In the genomic region with DNA sequence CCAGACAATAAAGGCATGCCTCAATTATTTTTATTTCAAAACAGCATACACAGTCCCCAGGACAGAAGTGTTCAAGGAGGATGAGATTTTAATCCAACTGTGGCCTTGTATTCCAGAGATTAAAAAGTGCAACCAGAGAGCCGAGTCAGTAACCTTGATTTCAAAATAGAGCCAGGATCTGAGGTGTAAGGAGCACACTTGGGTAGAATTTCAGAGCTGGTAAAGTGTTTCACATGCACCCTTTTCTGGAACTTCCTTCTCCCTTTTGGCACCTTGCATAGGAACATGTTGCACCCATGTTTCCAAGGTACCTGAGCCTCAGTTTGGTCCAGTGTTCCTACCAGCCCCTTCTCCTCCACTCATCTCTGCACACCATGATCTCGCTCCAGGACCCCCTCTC, we compare ENCODE assay signal across 18 cellular contexts.
DNase-seq lines count a peak whose midpoint lies in the region; ATAC-seq and TF ChIP-seq lines count a peak whose summit lies in the region.
"Had no signal": no experiment of that assay in that cellular context is flagged by ENCODE, and none has a peak within 500 bp of the region (broad histone marks: within the 10 kb centered on the region; RNA-seq: fewer than 3 reads in every experiment).

No MANE protein-coding gene starts in this region.

- no peak overlapping the region for H3K27ac Mint-ChIP-seq in activated T-cell treated with anti-CD3 and anti-CD28 coated beads, Interleukin-2, amount 50 U/mL, for 24 hours
- H3K27ac Mint-ChIP-seq: B cell; CD4-positive, CD25-positive, alpha-beta regulatory T cell had no signal

- no peak for ATAC-seq in Right ventricle myocardium inferior
- no peak for ATAC-seq in aorta (ENCODE audit: low FRiP score)
- no peak for ATAC-seq in HG02885 (IDR thresholded peaks at IDR 0.05; ENCODE audit: poor library complexity, unreplicated experiment)

- H3K27me3 ChIP-seq in left ventricle myocardium inferior (ENCODE audit: low read depth) (no peaks in the 10 kb centered on the region), esophagus muscularis mucosa (no peaks in the 10 kb centered on the region), neuronal stem cell (ENCODE audit: control insufficient read depth in 3 of 3, insufficient read depth in 3 of 3, low read depth in 1 of 3, low read length in 3 of 3) (no peaks in the 10 kb centered on the region), aorta (ENCODE audit: control insufficient read depth in 1 of 2, insufficient read depth in 2 of 2, low read length in 1 of 2) (no peaks in the 10 kb centered on the region), testis (no peaks in the 10 kb centered on the region)

- H3K4me3 ChIP-seq in left ventricle myocardium inferior (no peak overlapping the region), esophagus muscularis mucosa (peak overlapping the region in 3 of 4 donors; percentile 30 to 37 (median 30)), neuronal stem cell (ENCODE audit: low read length in 2 of 2) (no peak overlapping the region), aorta (ENCODE audit: low read length in 2 of 2) (peak overlapping the region; percentile 43 to 48), testis (no peak overlapping the region)

- no peak overlapping the region for H3K9ac ChIP-seq in neuronal stem cell (ENCODE audit: low read depth, low read length, poor library complexity)

- H3K27ac ChIP-seq in left ventricle myocardium inferior (replicated peaks) (peak overlapping the region; percentile 51), esophagus muscularis mucosa (replicated peaks in 1 of 4) (peak overlapping the region; percentile 31 to 63 (median 56)), neuronal stem cell (replicated peaks; ENCODE audit: low read length) (no peak overlapping the region), aorta (ENCODE audit: low read depth in 1 of 2, low read length in 2 of 2) (no peak overlapping the region), testis (no peak overlapping the region)
- H3K27ac ChIP-seq: 22Rv1 had no signal

- H3K36me3 ChIP-seq in left ventricle myocardium inferior: no peaks in the 10 kb centered on the region
- no peaks in the 10 kb centered on the region for H3K36me3 ChIP-seq in esophagus muscularis mucosa
- peaks cover 0 to 8% of the 10 kb centered on the region in 2 donors for H3K36me3 ChIP-seq in neuronal stem cell (replicated peaks in 1 of 2; ENCODE audit: control insufficient read depth in 2 of 2, insufficient read depth in 2 of 2, low read length in 2 of 2)
- H3K36me3 ChIP-seq in aorta (ENCODE audit: control insufficient read depth in 1 of 2, insufficient read depth in 2 of 2, low read length in 1 of 2): no peaks in the 10 kb centered on the region
- no peaks in the 10 kb centered on the region for H3K36me3 ChIP-seq in testis (ENCODE audit: low read depth, missing control alignments)

- no peaks in the 10 kb centered on the region for H3K36me3 Mint-ChIP-seq in activated T-cell treated with anti-CD3 and anti-CD28 coated beads, Interleukin-2, amount 50 U/mL, for 24 hours (ENCODE audit: low read depth)
- H3K36me3 Mint-ChIP-seq: CD4-positive, CD25-positive, alpha-beta regulatory T cell had no signal

- no peaks in the 10 kb centered on the region for H3K79me1 ChIP-seq in neuronal stem cell (ENCODE audit: low read depth, low read length)

- no peaks in the 10 kb centered on the region for H3K4me1 Mint-ChIP-seq in activated T-cell treated with anti-CD3 and anti-CD28 coated beads, Interleukin-2, amount 50 U/mL, for 24 hours (ENCODE audit: low read depth)
- H3K4me1 Mint-ChIP-seq: B cell; CD4-positive, CD25-positive, alpha-beta regulatory T cell had no signal

- H3K27me3 Mint-ChIP-seq in activated T-cell treated with anti-CD3 and anti-CD28 coated beads, Interleukin-2, amount 50 U/mL, for 24 hours: no peaks in the 10 kb centered on the region
- H3K27me3 Mint-ChIP-seq: B cell had no signal

- H3K9me3 ChIP-seq in left ventricle myocardium inferior (replicated peaks) (no peaks in the 10 kb centered on the region), esophagus muscularis mucosa (no peaks in the 10 kb centered on the region), neuronal stem cell (replicated peaks in 1 of 2; ENCODE audit: control insufficient read depth in 2 of 2, insufficient read depth in 1 of 2, low read depth in 1 of 2, low read length in 2 of 2) (peaks cover 0 to 9% of the 10 kb centered on the region in 2 donors), aorta (ENCODE audit: control insufficient read depth, low read length) (no peaks in the 10 kb centered on the region), testis (no peaks in the 10 kb centered on the region)

- DNase-seq in left ventricle myocardium inferior (no peak), Right ventricle myocardium inferior (ENCODE audit: missing footprints) (no peak), esophagus muscularis mucosa (ENCODE audit: extremely low spot score) (no peak), neuronal stem cell (ENCODE audit: low spot score) (no peak), aorta (no peak), testis (no peak)
- no peak for DNase-seq in activated T-cell treated with anti-CD3 and anti-CD28 coated beads, Interleukin-2, amount 50 U/mL, for 24 hours
- DNase-seq: CD4-positive, CD25-positive, alpha-beta regulatory T cell; HCEC 1CT; KBM-7; NCI-H1436; NCI-H2029; NCI-H2171; NCI-H446; NCI-H69 had no signal

- no peak overlapping the region for H3K23ac ChIP-seq in neuronal stem cell (ENCODE audit: low read depth, low read length, poor library complexity)

- no peaks in the 10 kb centered on the region for H3K9me3 Mint-ChIP-seq in activated T-cell treated with anti-CD3 and anti-CD28 coated beads, Interleukin-2, amount 50 U/mL, for 24 hours

- WGBS in esophagus muscularis mucosa: 78% methylated on average over 2 of the region's 2 CpGs
- WGBS in neuronal stem cell (ENCODE audit: extremely low coverage in 2 of 2, insufficient read length in 2 of 2, insufficient replicate concordance in 1 of 2), 2 donors: no CpG with 5 or more reads among the region's 2 CpGs
- WGBS in aorta, 2 donors: 45 to 53% methylated on average over 2 of the region's 2 CpGs
- 62 to 70% methylated on average over 2 of the region's 2 CpGs for WGBS in testis, 2 donors

- H3K4me3 Mint-ChIP-seq in activated T-cell treated with anti-CD3 and anti-CD28 coated beads, Interleukin-2, amount 50 U/mL, for 24 hours: no peak overlapping the region
- H3K4me3 Mint-ChIP-seq: B cell; CD4-positive, CD25-positive, alpha-beta regulatory T cell had no signal

- H3K4me1 ChIP-seq in left ventricle myocardium inferior: peaks cover 31% of the 10 kb centered on the region
- H3K4me1 ChIP-seq in esophagus muscularis mucosa: peaks cover 0 to 47% (median 46%) of the 10 kb centered on the region in 4 donors
- H3K4me1 ChIP-seq in neuronal stem cell (ENCODE audit: control insufficient read depth in 2 of 2, insufficient read depth in 1 of 2, low read depth in 1 of 2, low read length in 2 of 2): peaks cover 17 to 28% of the 10 kb centered on the region in 2 donors
- H3K4me1 ChIP-seq in aorta (ENCODE audit: control insufficient read depth in 1 of 2, insufficient read depth in 2 of 2, low read length in 2 of 2): peaks cover 0 to 5% of the 10 kb centered on the region in 2 donors
- H3K4me1 ChIP-seq in testis: no peaks in the 10 kb centered on the region

- H3K14ac ChIP-seq in neuronal stem cell (ENCODE audit: low read length): no peak overlapping the region

- H3K18ac ChIP-seq in neuronal stem cell (ENCODE audit: low read length): peak overlapping the region; percentile 44

- no peak overlapping the region for H2AFZ ChIP-seq in neuronal stem cell (ENCODE audit: low read length)

- no peak overlapping the region for H4K8ac ChIP-seq in neuronal stem cell (ENCODE audit: low read depth, low read length)

- no peak overlapping the region for H2BK12ac ChIP-seq in neuronal stem cell (ENCODE audit: low read length)

- H4K91ac ChIP-seq in neuronal stem cell (ENCODE audit: low read depth, low read length, poor library complexity): no peak overlapping the region

- TF ChIP-seq POLR2A in esophagus muscularis mucosa (IDR thresholded peaks at IDR 0.05; ENCODE audit: low read depth): no peak
- no peak for TF ChIP-seq POLR2A in testis (IDR thresholded peaks at IDR 0.05)

- H2AK5ac ChIP-seq in neuronal stem cell (ENCODE audit: low read depth, low read length): no peak overlapping the region

- no peak for TF ChIP-seq CTCF in left ventricle myocardium inferior (IDR thresholded peaks at IDR 0.05; ENCODE audit: borderline replicate concordance)
- TF ChIP-seq CTCF in esophagus muscularis mucosa (IDR thresholded peaks at IDR 0.05): no peak
- no peak for TF ChIP-seq CTCF in testis (IDR thresholded peaks at IDR 0.05)

- no peak overlapping the region for H2BK15ac ChIP-seq in neuronal stem cell (ENCODE audit: low read length)

- H2BK5ac ChIP-seq in neuronal stem cell (ENCODE audit: low read length): no peak overlapping the region

- H2BK120ac ChIP-seq in neuronal stem cell (ENCODE audit: low read depth, low read length): no peak overlapping the region

- no peak overlapping the region for H3K4me2 ChIP-seq in neuronal stem cell (ENCODE audit: insufficient read depth, low read length, poor library complexity, severe bottlenecking)

- intact Hi-C loops in left ventricle myocardium inferior (cut with micrococcal nuclease) (no loop called here), Right ventricle myocardium inferior (cut with DNase I) (loop anchor here (5.0 kb wide), 1 partner anchor 119 kb away; no protein-coding TSS in a partner anchor), esophagus muscularis mucosa (cut with DNase I) (no loop called here), aorta (cut with DNase I) (no loop called here), testis (cut with DNase I; ENCODE audit: low total_unique reads) (no loop called here)

- no peak for TF ChIP-seq EP300 in esophagus muscularis mucosa (IDR thresholded peaks at IDR 0.05)

- no peak overlapping the region for H3K4ac ChIP-seq in neuronal stem cell (ENCODE audit: low read length)

Comparison
In these comparisons a context has a peak if more than half of its experiments do, and no peak if none do; other contexts are left out.
1. H3K27ac ChIP-seq: peak in left ventricle myocardium inferior (single experiment) and esophagus muscularis mucosa (4 of 4); none in neuronal stem cell (single experiment), aorta (0 of 2) and testis (0 of 2).
2. H3K4me3 ChIP-seq: peak in esophagus muscularis mucosa (3 of 4) and aorta (2 of 2); none in left ventricle myocardium inferior (single experiment), neuronal stem cell (0 of 2) and testis (0 of 2).